ENCODE assay signal across 28 cellular contexts in the genomic region with DNA sequence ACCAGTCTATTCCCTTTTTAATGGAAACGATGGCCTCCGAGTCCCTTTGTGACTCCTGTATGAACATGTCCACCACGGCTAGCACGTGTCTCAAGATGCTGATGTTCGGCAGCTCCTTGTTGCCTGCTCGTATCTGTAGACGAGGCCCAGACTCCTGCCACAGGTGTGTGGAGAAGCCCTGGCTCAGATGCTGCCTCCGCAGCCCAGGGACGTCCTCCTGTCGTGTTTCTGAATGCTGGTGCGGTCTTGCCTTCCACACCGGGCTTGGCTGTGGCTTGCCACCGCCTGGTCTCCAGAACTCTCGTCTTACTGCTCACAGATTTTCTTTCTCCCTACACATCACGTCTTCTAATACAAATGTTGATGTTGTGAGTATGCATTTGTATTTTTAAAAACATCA. TPM values are rescaled to one million over a fixed set of nuclear protein-coding genes. Genes with fewer than 3 reads are reported as not detected.
"Had no signal": no experiment of that assay in that cellular context is flagged by ENCODE, and none has a peak within 500 bp of the region (broad histone marks: within the 10 kb centered on the region; RNA-seq: fewer than 3 reads in every experiment).

No MANE protein-coding gene starts in this region.

- H3K4me3 ChIP-seq: esophagus squamous epithelium, heart right ventricle, neural progenitor cell, ovary, right lobe of liver, smooth muscle cell, suprapubic skin, transverse colon, vagina had no signal

- H3K27me3 ChIP-seq: neural progenitor cell, ovary, right lobe of liver, transverse colon, vagina had no signal

- H3K4me2 ChIP-seq: neural progenitor cell, smooth muscle cell had no signal

- FAIRE-seq: colon, endothelial cell of umbilical vein, islet of Langerhans had no signal

- H3K9ac ChIP-seq: neural progenitor cell had no signal

- H3K36me3 ChIP-seq: neural progenitor cell, ovary, right lobe of liver, transverse colon, vagina had no signal

- DNase-seq: effector CD8-positive, alpha-beta T cell; erythroblast; esophagus squamous epithelium; foreskin melanocyte; glutamatergic neuron; heart right ventricle; hippocampal formation; mesendoderm; midbrain; naive thymus-derived CD4-positive, alpha-beta T cell; nucleus accumbens; ovary; retina; right lobe of liver; stimulated activated CD4-positive, alpha-beta T cell treated with anti-CD3 and anti-CD28 coated beads, Interleukin-12 subunit alpha, Interleukin-12 subunit beta, amount 100 ng/mL, for 4 hours; stimulated activated CD4-positive, alpha-beta T cell treated with anti-CD3 and anti-CD28 coated beads, Interleukin-1b, Interleukin-23, amount 100 ng/mL, for 48 hours; stimulated activated CD4-positive, alpha-beta T cell treated with anti-CD3 and anti-CD28 coated beads, Interleukin-4, amount 100 ng/mL, for 1 hour; stimulated activated CD8-positive, alpha-beta memory T cell treated with anti-CD3 and anti-CD28 coated beads, Interleukin-4, amount 100 ng/mL, for 48 hours; stimulated activated naive CD4-positive, alpha-beta T cell; stimulated activated naive CD8-positive, alpha-beta T cell treated with anti-CD3 and anti-CD28 coated beads, Interleukin-15, amount 100 ng/mL, for 72 hours; transverse colon had no signal

- H3K4me1 ChIP-seq: neural progenitor cell, right lobe of liver, suprapubic skin, vagina had no signal

- H3K9me3 ChIP-seq: esophagus squamous epithelium, heart right ventricle, ovary, right lobe of liver, suprapubic skin, transverse colon, vagina had no signal

- H3K27ac ChIP-seq: esophagus squamous epithelium, heart right ventricle, neural progenitor cell, ovary, right lobe of liver, suprapubic skin, transverse colon, vagina had no signal

RNA-seq across cellular contexts. Expression of a gene that starts 17.0 kb away (rescaled TPM):
- total RNA-seq: naive thymus-derived CD4-positive, alpha-beta T cell had no signal
- polyA plus RNA-seq: naive thymus-derived CD4-positive, alpha-beta T cell had no signal

RNA-seq across cellular contexts. Expression of a gene that starts 39.3 kb away (rescaled TPM):
- total RNA-seq: naive thymus-derived CD4-positive, alpha-beta T cell had no signal
- polyA plus RNA-seq: naive thymus-derived CD4-positive, alpha-beta T cell had no signal

RNA-seq across cellular contexts. Expression of a gene that starts 51.0 kb away (rescaled TPM):
- total RNA-seq: naive thymus-derived CD4-positive, alpha-beta T cell had no signal
- polyA plus RNA-seq: naive thymus-derived CD4-positive, alpha-beta T cell had no signal
